Comparison of ENCODE assay signal across 18 cellular contexts in genomic region chr15:35909414-35909813, GRCh38.
"Had no signal": no experiment of that assay in that cellular context is flagged by ENCODE, and none has a peak within 500 bp of the region (broad histone marks: within the 10 kb centered on the region; RNA-seq: fewer than 3 reads in every experiment).

No MANE protein-coding gene starts in this region.

- H3K27me3 ChIP-seq: esophagus squamous epithelium, gastroesophageal sphincter, heart left ventricle, left lung had no signal

- H3K27ac Mint-ChIP-seq: endodermal cell; naive thymus-derived CD4-positive, alpha-beta T cell had no signal

- H3K4me1 Mint-ChIP-seq: naive thymus-derived CD4-positive, alpha-beta T cell had no signal

- H3K27ac ChIP-seq: coronary artery, dorsolateral prefrontal cortex, esophagus squamous epithelium, gastroesophageal sphincter, heart left ventricle, left lung, lower lobe of right lung had no signal

- DNase-seq: dermis blood vessel endothelial cell; dorsolateral prefrontal cortex; effector CD4-positive, alpha-beta T cell; effector memory CD4-positive, alpha-beta T cell; endodermal cell; esophagus squamous epithelium; foreskin fibroblast; heart left ventricle; hippocampal formation; left cardiac atrium; left lung; left ventricle myocardium superior; lower lobe of right lung; mesenchymal stem cell; midbrain; naive thymus-derived CD4-positive, alpha-beta T cell had no signal

- H3K4me3 Mint-ChIP-seq: endodermal cell; naive thymus-derived CD4-positive, alpha-beta T cell had no signal

- H3K9me3 ChIP-seq: esophagus squamous epithelium, gastroesophageal sphincter, lower lobe of right lung had no signal

- H3K36me3 ChIP-seq: esophagus squamous epithelium, gastroesophageal sphincter, heart left ventricle, left lung, lower lobe of right lung had no signal

- H3K4me1 ChIP-seq: left lung, lower lobe of right lung had no signal

- ATAC-seq: gastroesophageal sphincter; heart left ventricle; left cardiac atrium; left lung; left ventricle myocardium superior; lower lobe of right lung; naive thymus-derived CD4-positive, alpha-beta T cell had no signal

- H3K9me3 Mint-ChIP-seq: endodermal cell had no signal

- H3K4me3 ChIP-seq: coronary artery, dorsolateral prefrontal cortex, esophagus squamous epithelium, gastroesophageal sphincter, heart left ventricle, left lung, lower lobe of right lung had no signal

- H3K36me3 Mint-ChIP-seq: naive thymus-derived CD4-positive, alpha-beta T cell had no signal
